Comparison of ENCODE assay signal across 13 cellular contexts in the genomic region with DNA sequence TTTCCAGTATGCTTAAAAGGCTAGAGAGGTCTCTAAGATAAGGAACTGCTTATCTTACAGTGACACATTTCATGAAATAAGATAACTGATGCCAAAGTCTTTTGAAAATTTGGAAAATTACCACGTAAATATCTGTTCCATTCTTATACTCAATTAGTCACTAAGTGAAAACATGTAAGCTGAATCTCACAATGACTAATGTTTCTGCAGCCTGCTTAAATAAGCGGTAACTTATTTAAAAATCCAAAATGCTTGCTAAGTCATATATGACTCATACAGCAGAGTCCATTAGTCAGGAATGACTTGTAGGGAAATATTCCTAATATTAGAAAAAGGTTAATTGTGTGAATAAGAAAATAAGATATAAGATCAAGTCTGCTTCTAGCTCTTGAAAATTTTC. TPM values are rescaled to one million over a fixed set of nuclear protein-coding genes. Genes with fewer than 3 reads are reported as not detected.
A peak's percentile ranks its signal among the peaks of the same experiment; 100 is the strongest.
DNase-seq lines count a peak whose midpoint lies in the region; ATAC-seq and TF ChIP-seq lines count a peak whose summit lies in the region.
"Had no signal": no experiment of that assay in that cellular context is flagged by ENCODE, and none has a peak within 500 bp of the region (broad histone marks: within the 10 kb centered on the region; RNA-seq: fewer than 3 reads in every experiment).

No MANE protein-coding gene starts in this region.

- no peak for TF ChIP-seq POLR2A in breast epithelium (IDR thresholded peaks at IDR 0.05)

- peak overlapping the region; percentile 43 for H3K27ac Mint-ChIP-seq in MCF 10A (ENCODE audit: low read depth, unreplicated experiment)

- H3K27me3 ChIP-seq in breast epithelium (no peaks in the 10 kb centered on the region), PC-9 (ENCODE audit: insufficient read depth, low read depth) (no peaks in the 10 kb centered on the region)
- H3K27me3 ChIP-seq: testis had no signal

- H3K4me1 ChIP-seq in breast epithelium = no peaks in the 10 kb centered on the region
- peaks cover 18% of the 10 kb centered on the region for H3K4me1 ChIP-seq in PC-9 (replicated peaks; ENCODE audit: insufficient read depth)
- H3K4me1 ChIP-seq: testis had no signal

- peak overlapping the region; percentile 26; the same call in 1 of the 2 replicates for H3K4me2 ChIP-seq in PC-9

- H3K36me3 Mint-ChIP-seq in MCF 10A (ENCODE audit: insufficient read depth, unreplicated experiment) = no peaks in the 10 kb centered on the region

- no peaks in the 10 kb centered on the region for H4K20me1 ChIP-seq in PC-9 (ENCODE audit: insufficient read depth)

- BruUV-seq in MCF 10A (replicated peaks; lab: Mats Ljungman, UMichigan) (no TSS peak), PC-9 (replicated peaks; lab: Mats Ljungman, UMichigan) (no TSS peak)

- no peak overlapping the region for H3K4me3 Mint-ChIP-seq in MCF 10A (ENCODE audit: unreplicated experiment)

- no peak overlapping the region for H3K27ac ChIP-seq in breast epithelium
- peak overlapping the region; percentile 67 for H3K27ac ChIP-seq in PC-9
- H3K27ac ChIP-seq: testis had no signal

- intact Hi-C loops in MCF 10A (cut with micrococcal nuclease) = no loop called here
- intact Hi-C loops in breast epithelium (cut with DNase I; ENCODE audit: low total_unique reads) = no loop called here
- intact Hi-C loops in PC-9 (cut with micrococcal nuclease; ENCODE audit: unreplicated experiment) = no loop called here

- H3K4me3 ChIP-seq in breast epithelium = no peak overlapping the region
- no peak overlapping the region for H3K4me3 ChIP-seq in PC-9
- H3K4me3 ChIP-seq: testis had no signal

- no peaks in the 10 kb centered on the region for H3K9me3 Mint-ChIP-seq in MCF 10A (ENCODE audit: unreplicated experiment)

- 0 out of 2 replicates have a peak, but pooled peaks cover 11% of the 10 kb centered on the region for H3F3A ChIP-seq in PC-9 (ENCODE audit: insufficient read depth, low read depth)

- CTCF ChIA-PET in MCF 10A (lab: Yijun Ruan, JAX) = interaction anchor here (0.6 to 2.5 kb wide), 9 partner anchors 13 to 456 kb away, joined by 3 to 12 read pairs (median 3); no protein-coding TSS in a partner anchor
- CTCF ChIA-PET in PC-9 (lab: Charles Lee) = interaction anchor here (1.0 kb wide), 1 partner anchor 470 kb away, joined by 3 read pairs; no protein-coding TSS in a partner anchor

- H3K9me2 ChIP-seq in PC-9 (ENCODE audit: insufficient read depth) = no peaks in the 10 kb centered on the region

- no peak overlapping the region for H2AFZ ChIP-seq in PC-9

- H3K27me3 Mint-ChIP-seq in MCF 10A (ENCODE audit: insufficient read depth, unreplicated experiment) = no peaks in the 10 kb centered on the region

- H3K9me3 ChIP-seq in breast epithelium (no peaks in the 10 kb centered on the region), PC-9 (ENCODE audit: insufficient read depth, low read depth) (peaks cover 4% of the 10 kb centered on the region; the same call in 1 of the 2 replicates)
- H3K9me3 ChIP-seq: testis had no signal

- H3K4me1 Mint-ChIP-seq in MCF 10A (ENCODE audit: insufficient read depth, unreplicated experiment) = peaks cover 13% of the 10 kb centered on the region

- no peak for ATAC-seq in HG03460 (IDR thresholded peaks at IDR 0.05; ENCODE audit: unreplicated experiment)

- H3K79me2 ChIP-seq in PC-9 (ENCODE audit: low read depth) = no peaks in the 10 kb centered on the region

- peak; percentile 72 for DNase-seq in MCF 10A (ENCODE audit: unreplicated experiment)
- no peak for DNase-seq in breast epithelium (ENCODE audit: low spot score in 2 of 2)
- peak in 1 of 2 experiments; percentile 81 for DNase-seq in PC-9
- peak; percentile 71 for DNase-seq in fibroblast of peridontal ligament (ENCODE audit: extremely low read depth)
- DNase-seq in NCI-H146 treated with DMSO at 0.1 percent for 48 hours (lab: John Stamatoyannopoulos, UW; ENCODE audit: unreplicated experiment) = no peak
- no peak for DNase-seq in NCI-H510A (lab: John Stamatoyannopoulos, UW)
- no peak for DNase-seq in activated CD4-positive, alpha-beta T cell treated with anti-CD3 and anti-CD28 coated beads for 1 hour
- DNase-seq: 8988T; GOT3; NCI-H774; stimulated activated CD4-positive, alpha-beta T cell treated with anti-CD3 and anti-CD28 coated beads, Interleukin-2, amount 100 ng/mL, for 24 hours; testis had no signal

- H3K36me3 ChIP-seq in breast epithelium = no peaks in the 10 kb centered on the region
- no peaks in the 10 kb centered on the region for H3K36me3 ChIP-seq in PC-9 (ENCODE audit: low read depth)

- POLR2A ChIA-PET in MCF 10A (lab: Yijun Ruan, JAX) = interaction anchor here (0.6 to 1.8 kb wide), 7 partner anchors 180 to 459 kb away, joined by 3 to 10 read pairs (median 4); no protein-coding TSS in a partner anchor
- POLR2A ChIA-PET in PC-9 (lab: Charles Lee; ENCODE audit: unreplicated experiment) = no interaction called here

- TF ChIP-seq CTCF in MCF 10A (IDR thresholded peaks at IDR 0.05; ENCODE audit: unreplicated experiment) = no peak
- TF ChIP-seq CTCF in breast epithelium (IDR thresholded peaks at IDR 0.05) = no peak
- no peak for TF ChIP-seq CTCF in PC-9 (conservative IDR thresholded peaks at IDR 0.05)

RNA-seq across cellular contexts. Expression of gene LGSN, which starts 27.8 kb away (rescaled TPM):
- total RNA-seq in MCF 10A (2022) (not detected in 2 replicates), breast epithelium (not detected), PC-9 (2021) (not detected in 2 replicates)

Comparison
In these comparisons a context has a peak if more than half of its experiments do, and no peak if none do; other contexts are left out.
1. DNase-seq: peak in MCF 10A (single experiment) and fibroblast of peridontal ligament (single experiment); none in breast epithelium (0 of 2), NCI-H146 treated with DMSO at 0.1 percent for 48 hours (single experiment), NCI-H510A (single experiment) and activated CD4-positive, alpha-beta T cell treated with anti-CD3 and anti-CD28 coated beads for 1 hour (single experiment).